ENCODE assay signal across 20 cellular contexts in the genomic region with DNA sequence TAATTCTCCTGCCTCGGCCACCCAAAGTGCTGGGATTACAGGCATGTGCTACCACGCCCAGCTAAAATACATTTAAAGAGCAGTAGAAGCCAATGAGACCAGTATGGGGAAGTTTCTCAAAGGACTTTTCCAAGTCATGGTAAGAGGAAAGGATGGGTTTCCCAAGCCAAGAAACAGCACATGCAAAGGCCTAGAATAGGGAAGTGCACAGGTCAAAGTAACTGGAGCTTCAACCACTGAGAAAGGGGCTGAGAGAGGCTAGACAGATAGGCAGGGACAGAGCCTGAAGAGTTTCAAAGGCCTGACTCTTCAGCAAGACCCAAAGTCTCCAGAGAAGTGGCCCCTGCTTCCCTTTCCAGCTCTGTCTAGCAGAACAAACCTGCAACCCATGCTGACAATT.
"Had no signal": no experiment of that assay in that cellular context is flagged by ENCODE, and none has a peak within 500 bp of the region (broad histone marks: within the 10 kb centered on the region; RNA-seq: fewer than 3 reads in every experiment).

No MANE protein-coding gene starts in this region.

- DNase-seq: activated CD4-positive, alpha-beta memory T cell treated with anti-CD3 and anti-CD28 coated beads for 36 hours; activated CD4-positive, alpha-beta T cell treated with anti-CD3 and anti-CD28 coated beads for 1 hour; activated CD4-positive, alpha-beta T cell treated with anti-CD3 and anti-CD28 coated beads, Interleukin-2, amount 10 ng/mL, durations not matched to agents 24 days and 14 days; activated CD8-positive, alpha-beta memory T cell treated with anti-CD3 and anti-CD28 coated beads for 24 hours; activated gamma-delta T cell; activated naive CD4-positive, alpha-beta T cell treated with anti-CD3 and anti-CD28 coated beads, Interleukin-2, amount 10 ng/mL, durations not matched to agents 7 days and 5 days; activated naive CD8-positive, alpha-beta T cell treated with anti-CD3 and anti-CD28 coated beads for 36 hours; activated T-cell treated with anti-CD3 and anti-CD28 coated beads, Interleukin-2, amount 50 U/mL, for 4 hours; brain microvascular endothelial cell; cerebellar nuclear complex; colonic mucosa; dermis blood vessel endothelial cell; NCI-H1048; NCI-H146; NCI-H187 treated with DMSO at 0.1 percent for 48 hours; NCI-H2081 treated with DMSO at 0.1 percent for 48 hours; NCI-H446; NCI-H524; PC-9; SHP77 treated with DMSO at 0.1 percent for 48 hours had no signal
